15 cellular contexts compared by ENCODE assay signal in the genomic region with DNA sequence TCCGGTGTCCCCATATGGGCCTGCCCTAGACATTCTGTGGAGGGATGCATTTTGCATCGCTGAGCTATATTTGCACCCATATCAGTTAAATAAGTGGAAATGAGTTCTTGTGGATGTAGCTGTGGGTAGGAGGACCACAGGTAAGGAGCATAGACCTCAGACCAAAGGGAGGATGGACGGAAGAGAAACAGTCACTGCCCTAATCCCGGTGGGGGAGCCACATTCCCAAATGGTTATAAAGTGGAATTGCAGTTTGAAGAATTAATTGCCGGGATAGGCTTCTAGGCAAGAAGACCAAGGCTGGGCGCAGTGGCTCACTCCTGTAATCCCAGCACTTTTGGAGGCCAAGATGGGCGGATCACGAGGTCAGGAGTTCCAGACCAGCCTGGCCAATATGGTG. TPM values are rescaled to one million over a fixed set of nuclear protein-coding genes. Genes with fewer than 3 reads are reported as not detected.
DNase-seq lines count a peak whose midpoint lies in the region; ATAC-seq and FAIRE-seq lines count a peak whose summit lies in the region.
"Had no signal": no experiment of that assay in that cellular context is flagged by ENCODE, and none has a peak within 500 bp of the region (broad histone marks: within the 10 kb centered on the region; RNA-seq: fewer than 3 reads in every experiment).

No MANE protein-coding gene starts in this region.

- peaks cover 6 to 7% of the 10 kb centered on the region in 2 donors for H3K36me3 ChIP-seq in stomach smooth muscle (ENCODE audit: control insufficient read depth in 2 of 2, insufficient read depth in 2 of 2, low read length in 2 of 2)
- H3K36me3 ChIP-seq in small intestine (ENCODE audit: control insufficient read depth in 2 of 2, insufficient read depth in 2 of 2, low read length in 2 of 2), result peaks cover 0 to 5% of the 10 kb centered on the region in 2 donors

- no peaks in the 10 kb centered on the region for H3K9me3 Mint-ChIP-seq in activated T-cell treated with anti-CD3 and anti-CD28 coated beads, Interleukin-2, amount 50 U/mL, for 72 hours
- no peaks in the 10 kb centered on the region for H3K9me3 Mint-ChIP-seq in activated CD4-positive, alpha-beta memory T cell treated with anti-CD3 and anti-CD28 coated beads, Interleukin-2, amount 10 ng/mL, durations not matched to agents 7 days and 5 days
- H3K9me3 Mint-ChIP-seq in immature natural killer cell, result no peaks in the 10 kb centered on the region

- POLR2A ChIA-PET in activated CD4-positive, alpha-beta memory T cell treated with anti-CD3 and anti-CD28 coated beads, Interleukin-2, amount 10 ng/mL, durations not matched to agents 7 days and 5 days (lab: Charles Lee), result interaction anchor here (3.3 to 4.6 kb wide), 2 partner anchors 17 to 58 kb away, joined by 14 to 20 read pairs; partner anchors contain the start of genes ALKBH6, THAP8 and WDR62

- peaks cover 0 to 6% of the 10 kb centered on the region in 2 donors for H3K36me3 Mint-ChIP-seq in activated T-cell treated with anti-CD3 and anti-CD28 coated beads, Interleukin-2, amount 50 U/mL, for 72 hours (ENCODE audit: insufficient read depth in 2 of 2)
- H3K36me3 Mint-ChIP-seq in activated CD4-positive, alpha-beta memory T cell treated with anti-CD3 and anti-CD28 coated beads, Interleukin-2, amount 10 ng/mL, durations not matched to agents 7 days and 5 days (ENCODE audit: low read depth), result peaks cover 29% of the 10 kb centered on the region
- peaks cover 0 to 5% (median 4%) of the 10 kb centered on the region in 3 donors for H3K36me3 Mint-ChIP-seq in immature natural killer cell

- peak overlapping the region in 1 of 2 donors; percentile 51 for H3K9ac ChIP-seq in stomach smooth muscle (ENCODE audit: low read length in 2 of 2)

- peak overlapping the region; percentile 92 to 99 for H3K4me3 Mint-ChIP-seq in activated T-cell treated with anti-CD3 and anti-CD28 coated beads, Interleukin-2, amount 50 U/mL, for 72 hours
- peak overlapping the region; percentile 82 for H3K4me3 Mint-ChIP-seq in activated CD4-positive, alpha-beta memory T cell treated with anti-CD3 and anti-CD28 coated beads, Interleukin-2, amount 10 ng/mL, durations not matched to agents 7 days and 5 days
- peak overlapping the region; percentile 83 to 91 (median 89) for H3K4me3 Mint-ChIP-seq in immature natural killer cell

- H3K9me3 ChIP-seq in stomach smooth muscle (ENCODE audit: control insufficient read depth in 2 of 2, low read length in 2 of 2) (no peaks in the 10 kb centered on the region), small intestine (ENCODE audit: control insufficient read depth, low read depth) (no peaks in the 10 kb centered on the region)

- peak overlapping the region; percentile 87 for H3K27ac Mint-ChIP-seq in activated T-cell treated with anti-CD3 and anti-CD28 coated beads, Interleukin-2, amount 50 U/mL, for 72 hours
- no peak overlapping the region for H3K27ac Mint-ChIP-seq in activated CD4-positive, alpha-beta memory T cell treated with anti-CD3 and anti-CD28 coated beads, Interleukin-2, amount 10 ng/mL, durations not matched to agents 7 days and 5 days
- H3K27ac Mint-ChIP-seq in immature natural killer cell, result peak overlapping the region in 5 of 6 donors; percentile 12 to 88 (median 66)

- no peak for DNase-seq in activated T-cell treated with anti-CD3 and anti-CD28 coated beads, Interleukin-2, amount 50 U/mL, for 72 hours
- DNase-seq in activated T-cell treated with anti-CD3 and anti-CD28 coated beads for 4 hours (no peak), immature natural killer cell (no peak), small intestine (no peak), frontal cortex (ENCODE audit: low spot score in 2 of 2) (no peak)
- DNase-seq in activated CD4-positive, alpha-beta memory T cell treated with anti-CD3 and anti-CD28 coated beads, Interleukin-2, amount 10 ng/mL, durations not matched to agents 7 days and 5 days, result no peak
- DNase-seq: activated CD4-positive, alpha-beta T cell treated with anti-CD3 and anti-CD28 coated beads, Interleukin-2, amount 50 U/mL, for 4 hours; left ventricle myocardium superior; NCI-H2081; stimulated activated CD8-positive, alpha-beta memory T cell treated with anti-CD3 and anti-CD28 coated beads, Interleukin-4, amount 100 ng/mL, for 48 hours had no signal

- H3K4me1 Mint-ChIP-seq in activated T-cell treated with anti-CD3 and anti-CD28 coated beads, Interleukin-2, amount 50 U/mL, for 72 hours (ENCODE audit: low read depth), result peaks cover 46% of the 10 kb centered on the region
- peaks cover 31% of the 10 kb centered on the region for H3K4me1 Mint-ChIP-seq in activated CD4-positive, alpha-beta memory T cell treated with anti-CD3 and anti-CD28 coated beads, Interleukin-2, amount 10 ng/mL, durations not matched to agents 7 days and 5 days
- peaks cover 31 to 41% of the 10 kb centered on the region in 2 donors for H3K4me1 Mint-ChIP-seq in immature natural killer cell

- WGBS in small intestine, 3 donors, result 70 to 81% (median 75%) methylated on average over 8 of the region's 8 CpGs

- CTCF ChIA-PET in activated CD4-positive, alpha-beta memory T cell treated with anti-CD3 and anti-CD28 coated beads, Interleukin-2, amount 10 ng/mL, durations not matched to agents 7 days and 5 days (lab: Charles Lee), result interaction anchor here (0.7 to 1.3 kb wide), 2 partner anchors 47 to 57 kb away, joined by 3 read pairs; partner anchors contain the start of gene THAP8

- no peaks in the 10 kb centered on the region for H3K27me3 Mint-ChIP-seq in activated T-cell treated with anti-CD3 and anti-CD28 coated beads, Interleukin-2, amount 50 U/mL, for 72 hours (ENCODE audit: low read depth)
- no peaks in the 10 kb centered on the region for H3K27me3 Mint-ChIP-seq in activated CD4-positive, alpha-beta memory T cell treated with anti-CD3 and anti-CD28 coated beads, Interleukin-2, amount 10 ng/mL, durations not matched to agents 7 days and 5 days
- peaks cover 4% of the 10 kb centered on the region in 3 donors for H3K27me3 Mint-ChIP-seq in immature natural killer cell (ENCODE audit: low read depth in 3 of 3)

- no peaks in the 10 kb centered on the region for H3K27me3 ChIP-seq in stomach smooth muscle (ENCODE audit: control insufficient read depth in 1 of 2, insufficient read depth in 2 of 2, low read length in 2 of 2)
- no peaks in the 10 kb centered on the region for H3K27me3 ChIP-seq in small intestine (ENCODE audit: control insufficient read depth in 2 of 2, insufficient read depth in 2 of 2, low read length in 2 of 2)

- no peak for ATAC-seq in activated T-cell treated with anti-CD3 and anti-CD28 coated beads, Interleukin-2, amount 50 U/mL, for 72 hours (replicated peaks in 1 of 2)
- ATAC-seq in HG02970 (IDR thresholded peaks at IDR 0.05; ENCODE audit: low FRiP score, unreplicated experiment), result no peak
- ATAC-seq: left ventricle myocardium superior, Right ventricle myocardium inferior had no signal

- H3K4me1 ChIP-seq in stomach smooth muscle (ENCODE audit: control insufficient read depth, insufficient read depth, low read length) (peaks cover 36% of the 10 kb centered on the region), small intestine (ENCODE audit: control insufficient read depth in 2 of 2, insufficient read depth in 1 of 2, low read depth in 1 of 2, low read length in 1 of 2) (peaks cover 2 to 9% of the 10 kb centered on the region in 2 donors)

- FAIRE-seq in small intestine (lab: Jason Lieb, UNC) (no peak), frontal cortex (lab: Jason Lieb, UNC) (no peak)

- H3K4me3 ChIP-seq in stomach smooth muscle (ENCODE audit: low read length in 2 of 2) (peak overlapping the region; percentile 25 to 91), small intestine (ENCODE audit: low read depth in 1 of 2, low read length in 2 of 2) (peak overlapping the region in 1 of 2 donors; percentile 76)

- H3K27ac ChIP-seq in stomach smooth muscle (ENCODE audit: low read length) (peak overlapping the region; percentile 79), small intestine (ENCODE audit: low read depth in 1 of 2, low read length in 1 of 2) (no peak overlapping the region)

RNA-seq across cellular contexts. Expression of gene SDHAF1, which starts 1.8 kb away (rescaled TPM):
- 10 to 100 TPM; 24.0 to 24.2 TPM for total RNA-seq in activated T-cell treated with anti-CD3 and anti-CD28 coated beads, Interleukin-2, amount 50 U/mL, for 72 hours
- total RNA-seq in activated CD4-positive, alpha-beta memory T cell treated with anti-CD3 and anti-CD28 coated beads, Interleukin-2, amount 10 ng/mL, durations not matched to agents 7 days and 5 days, result 10 to 100 TPM; 17.3 to 18.3 TPM
- polyA plus RNA-seq in immature natural killer cell, result 10 to 100 TPM; 44.7 to 51.0 (median 48.3) TPM
- polyA plus RNA-seq in small intestine, result 10 to 100 TPM; 28.4 to 58.4 (median 44.5) TPM
- 13.9 TPM for total RNA-seq in frontal cortex

RNA-seq across cellular contexts. Expression of gene SYNE4, which starts 11.8 kb away (rescaled TPM):
- 1 to 10 TPM; 3.3 to 4.8 TPM for total RNA-seq in activated T-cell treated with anti-CD3 and anti-CD28 coated beads, Interleukin-2, amount 50 U/mL, for 72 hours
- 1 to 10 TPM; 1.6 to 2.5 TPM for total RNA-seq in activated CD4-positive, alpha-beta memory T cell treated with anti-CD3 and anti-CD28 coated beads, Interleukin-2, amount 10 ng/mL, durations not matched to agents 7 days and 5 days
- polyA plus RNA-seq in immature natural killer cell (not detected), small intestine (1 to 10 TPM; 3.0 to 4.1 (median 3.4) TPM)
- not detected for total RNA-seq in frontal cortex
- total RNA-seq: fibroblast of villous mesenchyme, HT1080 had no signal

RNA-seq across cellular contexts. Expression of gene ALKBH6, which starts 17.2 kb away (rescaled TPM):
- total RNA-seq in activated T-cell treated with anti-CD3 and anti-CD28 coated beads, Interleukin-2, amount 50 U/mL, for 72 hours, result 10 to 100 TPM; 46.8 to 55.9 TPM
- 10 to 100 TPM; 44.7 to 45.4 TPM for total RNA-seq in activated CD4-positive, alpha-beta memory T cell treated with anti-CD3 and anti-CD28 coated beads, Interleukin-2, amount 10 ng/mL, durations not matched to agents 7 days and 5 days
- polyA plus RNA-seq in immature natural killer cell (10 to 100 TPM; 27.2 to 34.6 (median 30.0) TPM), small intestine (10 to 100 TPM; 14.3 to 19.7 (median 15.1) TPM)
- 9.0 TPM for total RNA-seq in frontal cortex

RNA-seq across cellular contexts. Expression of gene CLIP3, which starts 35.9 kb away (rescaled TPM):
- 1 to 10 TPM; 1.0 to 2.7 TPM for total RNA-seq in activated T-cell treated with anti-CD3 and anti-CD28 coated beads, Interleukin-2, amount 50 U/mL, for 72 hours
- 1 to 10 TPM; 1.7 to 2.2 TPM for total RNA-seq in activated CD4-positive, alpha-beta memory T cell treated with anti-CD3 and anti-CD28 coated beads, Interleukin-2, amount 10 ng/mL, durations not matched to agents 7 days and 5 days
- polyA plus RNA-seq in immature natural killer cell (under 1 TPM in 2 of 3 donors, not detected in 1; 0.07 to 0.55 TPM), small intestine (1 to 10 TPM in 2 of 3 donors, under 1 TPM in 1; 0.45 to 7.5 (median 1.9) TPM)
- total RNA-seq in frontal cortex, result 24.9 TPM

RNA-seq across cellular contexts. Expression of gene THAP8, which starts 57.3 kb away (rescaled TPM):
- total RNA-seq in activated T-cell treated with anti-CD3 and anti-CD28 coated beads, Interleukin-2, amount 50 U/mL, for 72 hours, result 1 to 10 TPM; 1.1 to 1.3 TPM
- total RNA-seq in activated CD4-positive, alpha-beta memory T cell treated with anti-CD3 and anti-CD28 coated beads, Interleukin-2, amount 10 ng/mL, durations not matched to agents 7 days and 5 days, result 1 to 10 TPM; 5.7 TPM
- polyA plus RNA-seq in immature natural killer cell (10 to 100 TPM in 2 of 3 donors, 1 to 10 TPM in 1; 3.2 to 10.7 (median 10.1) TPM), small intestine (1 to 10 TPM; 5.3 to 6.9 (median 6.2) TPM)
- total RNA-seq in frontal cortex, result 2.9 TPM
